Comparison of ENCODE assay signal across 15 cellular contexts in genomic region chr12:5505116-5505515, GRCh38.
DNase-seq lines count a peak whose midpoint lies in the region; ATAC-seq and TF ChIP-seq lines count a peak whose summit lies in the region.
"Had no signal": no experiment of that assay in that cellular context is flagged by ENCODE, and none has a peak within 500 bp of the region (broad histone marks: within the 10 kb centered on the region; RNA-seq: fewer than 3 reads in every experiment).

No MANE protein-coding gene starts in this region.

- peak; percentile 15 for DNase-seq in activated CD8-positive, alpha-beta memory T cell treated with anti-CD3 and anti-CD28 coated beads for 24 hours
- no peak for DNase-seq in activated CD8-positive, alpha-beta memory T cell treated with anti-CD3 and anti-CD28 coated beads, Interleukin-2, amount 10 ng/mL, durations not matched to agents 7 days and 5 days
- peak; percentile 22 for DNase-seq in endodermal cell
- peak; percentile 38 to 41 for DNase-seq in suprapubic skin (ENCODE audit: low spot score in 2 of 2)
- no peak for DNase-seq in hepatic stellate cell (ENCODE audit: low spot score)
- DNase-seq in NCI-H446 (lab: John Stamatoyannopoulos, UW) = no peak
- no peak for DNase-seq in MM.1S
- DNase-seq: AML-193; CD4-positive, alpha-beta T cell; HCEC 1CT had no signal

- no peaks in the 10 kb centered on the region for H3K79me2 ChIP-seq in MM.1S (ENCODE audit: low read length)

- H3K9me3 Mint-ChIP-seq in activated CD8-positive, alpha-beta memory T cell treated with anti-CD3 and anti-CD28 coated beads, Interleukin-2, amount 10 ng/mL, durations not matched to agents 7 days and 5 days (ENCODE audit: low read depth) = no peaks in the 10 kb centered on the region
- H3K9me3 Mint-ChIP-seq in endodermal cell = no peaks in the 10 kb centered on the region
- H3K9me3 Mint-ChIP-seq: CD4-positive, alpha-beta T cell had no signal

- no peak for TF ChIP-seq POLR2A in suprapubic skin (IDR thresholded peaks at IDR 0.05)

- H3K4me3 ChIP-seq in endodermal cell (ENCODE audit: low read length) (no peak overlapping the region), suprapubic skin (no peak overlapping the region), MM.1S (ENCODE audit: low read length) (no peak overlapping the region)
- H3K4me3 ChIP-seq: A549, GM23248 had no signal

- no peak overlapping the region for H3K9ac ChIP-seq in endodermal cell (ENCODE audit: extremely low read depth, low read length, poor library complexity, severe bottlenecking)
- H3K9ac ChIP-seq in MM.1S (ENCODE audit: low read length) = no peak overlapping the region
- H3K9ac ChIP-seq: GM23248 had no signal

- no peaks in the 10 kb centered on the region for H3K36me3 Mint-ChIP-seq in activated CD8-positive, alpha-beta memory T cell treated with anti-CD3 and anti-CD28 coated beads, Interleukin-2, amount 10 ng/mL, durations not matched to agents 7 days and 5 days
- no peaks in the 10 kb centered on the region for H3K36me3 Mint-ChIP-seq in endodermal cell (ENCODE audit: low read depth)

- peaks cover 15% of the 10 kb centered on the region for H3K27me3 ChIP-seq in endodermal cell (ENCODE audit: control insufficient read depth, insufficient read depth, low read length, poor library complexity, severe bottlenecking)
- peaks cover 8% of the 10 kb centered on the region for H3K27me3 ChIP-seq in suprapubic skin
- no peaks in the 10 kb centered on the region for H3K27me3 ChIP-seq in MM.1S (replicated peaks; ENCODE audit: insufficient read depth, low read length)

- ATAC-seq in activated CD8-positive, alpha-beta memory T cell treated with anti-CD3 and anti-CD28 coated beads, Interleukin-2, amount 10 ng/mL, durations not matched to agents 7 days and 5 days = no peak
- ATAC-seq: A549 had no signal

- H3K9me2 ChIP-seq in MM.1S (replicated peaks; ENCODE audit: insufficient read depth, low read length) = no peaks in the 10 kb centered on the region

- CTCF ChIA-PET in activated CD8-positive, alpha-beta memory T cell treated with anti-CD3 and anti-CD28 coated beads, Interleukin-2, amount 10 ng/mL, durations not matched to agents 7 days and 5 days (lab: Charles Lee) = no interaction called here

- no peaks in the 10 kb centered on the region for H3K27me3 Mint-ChIP-seq in activated CD8-positive, alpha-beta memory T cell treated with anti-CD3 and anti-CD28 coated beads, Interleukin-2, amount 10 ng/mL, durations not matched to agents 7 days and 5 days
- peaks cover 14% of the 10 kb centered on the region for H3K27me3 Mint-ChIP-seq in endodermal cell (ENCODE audit: insufficient read depth)

- no peaks in the 10 kb centered on the region for H4K20me1 ChIP-seq in MM.1S (ENCODE audit: insufficient read depth, low read length)

- no peaks in the 10 kb centered on the region for H3F3A ChIP-seq in MM.1S (ENCODE audit: insufficient read depth, low read length)

- TF ChIP-seq CTCF in endodermal cell (conservative IDR thresholded peaks at IDR 0.05) = no peak
- no peak for TF ChIP-seq CTCF in suprapubic skin (IDR thresholded peaks at IDR 0.05)
- TF ChIP-seq CTCF in MM.1S (IDR thresholded peaks at IDR 0.05; ENCODE audit: low read length) = no peak

- H3K4me2 ChIP-seq in MM.1S (ENCODE audit: low read depth, low read length) = no peak overlapping the region
- H3K4me2 ChIP-seq: A549 had no signal

- H3K27ac ChIP-seq in endodermal cell (ENCODE audit: low read depth, low read length) = no peak overlapping the region
- H3K27ac ChIP-seq in suprapubic skin = no peak overlapping the region
- no peak overlapping the region for H3K27ac ChIP-seq in MM.1S (ENCODE audit: low read length)
- H3K27ac ChIP-seq: 22Rv1, A549, C4-2B, GM23248 had no signal

- no peak overlapping the region for H3K4me3 Mint-ChIP-seq in activated CD8-positive, alpha-beta memory T cell treated with anti-CD3 and anti-CD28 coated beads, Interleukin-2, amount 10 ng/mL, durations not matched to agents 7 days and 5 days
- H3K4me3 Mint-ChIP-seq in endodermal cell = no peak overlapping the region
- H3K4me3 Mint-ChIP-seq: CD4-positive, alpha-beta T cell had no signal

- no peaks in the 10 kb centered on the region for H3K4me1 Mint-ChIP-seq in activated CD8-positive, alpha-beta memory T cell treated with anti-CD3 and anti-CD28 coated beads, Interleukin-2, amount 10 ng/mL, durations not matched to agents 7 days and 5 days
- H3K4me1 Mint-ChIP-seq in endodermal cell = peaks cover 17% of the 10 kb centered on the region

- 89 to 100% methylated on average over 3 to 4 of the region's 4 CpGs for WGBS in endodermal cell (ENCODE audit: insufficient coverage in 1 of 2, insufficient read length in 1 of 2), 2 experiments
- WGBS in suprapubic skin = 84% methylated on average over 4 of the region's 4 CpGs

- no peak overlapping the region for H3K27ac Mint-ChIP-seq in activated CD8-positive, alpha-beta memory T cell treated with anti-CD3 and anti-CD28 coated beads, Interleukin-2, amount 10 ng/mL, durations not matched to agents 7 days and 5 days
- H3K27ac Mint-ChIP-seq in endodermal cell = no peak overlapping the region
- H3K27ac Mint-ChIP-seq: CD4-positive, alpha-beta T cell had no signal

- no peak overlapping the region for H2AFZ ChIP-seq in MM.1S (ENCODE audit: low read length)
- H2AFZ ChIP-seq: GM23248 had no signal

- H3K36me3 ChIP-seq in endodermal cell (ENCODE audit: control insufficient read depth, insufficient read depth, low read length) = no peaks in the 10 kb centered on the region
- H3K36me3 ChIP-seq in suprapubic skin = no peaks in the 10 kb centered on the region
- H3K36me3 ChIP-seq in MM.1S (replicated peaks; ENCODE audit: insufficient read depth, low read length) = no peaks in the 10 kb centered on the region

- TF ChIP-seq EP300 in suprapubic skin (IDR thresholded peaks at IDR 0.05) = no peak

- peaks cover 8% of the 10 kb centered on the region for H3K4me1 ChIP-seq in endodermal cell (ENCODE audit: control insufficient read depth, insufficient read depth, low read length)
- H3K4me1 ChIP-seq in suprapubic skin = no peaks in the 10 kb centered on the region
- H3K4me1 ChIP-seq in MM.1S (ENCODE audit: low read length) = no peaks in the 10 kb centered on the region
- H3K4me1 ChIP-seq: A549 had no signal

- H3K9me3 ChIP-seq in endodermal cell (ENCODE audit: control insufficient read depth, low read length) = no peaks in the 10 kb centered on the region
- no peaks in the 10 kb centered on the region for H3K9me3 ChIP-seq in suprapubic skin
- no peaks in the 10 kb centered on the region for H3K9me3 ChIP-seq in MM.1S (replicated peaks; ENCODE audit: insufficient read depth, low read length)
- H3K9me3 ChIP-seq: A549, Caco-2 had no signal

Comparison
In these comparisons a context has a peak if more than half of its experiments do, and no peak if none do; other contexts are left out.
1. DNase-seq: peak in activated CD8-positive, alpha-beta memory T cell treated with anti-CD3 and anti-CD28 coated beads for 24 hours (single experiment), endodermal cell (single experiment) and suprapubic skin (2 of 2); none in activated CD8-positive, alpha-beta memory T cell treated with anti-CD3 and anti-CD28 coated beads, Interleukin-2, amount 10 ng/mL, durations not matched to agents 7 days and 5 days (single experiment), hepatic stellate cell (single experiment), NCI-H446 (0 of 2) and MM.1S (single experiment).